ENCODE assay signal across 8 cellular contexts in the genomic region with DNA sequence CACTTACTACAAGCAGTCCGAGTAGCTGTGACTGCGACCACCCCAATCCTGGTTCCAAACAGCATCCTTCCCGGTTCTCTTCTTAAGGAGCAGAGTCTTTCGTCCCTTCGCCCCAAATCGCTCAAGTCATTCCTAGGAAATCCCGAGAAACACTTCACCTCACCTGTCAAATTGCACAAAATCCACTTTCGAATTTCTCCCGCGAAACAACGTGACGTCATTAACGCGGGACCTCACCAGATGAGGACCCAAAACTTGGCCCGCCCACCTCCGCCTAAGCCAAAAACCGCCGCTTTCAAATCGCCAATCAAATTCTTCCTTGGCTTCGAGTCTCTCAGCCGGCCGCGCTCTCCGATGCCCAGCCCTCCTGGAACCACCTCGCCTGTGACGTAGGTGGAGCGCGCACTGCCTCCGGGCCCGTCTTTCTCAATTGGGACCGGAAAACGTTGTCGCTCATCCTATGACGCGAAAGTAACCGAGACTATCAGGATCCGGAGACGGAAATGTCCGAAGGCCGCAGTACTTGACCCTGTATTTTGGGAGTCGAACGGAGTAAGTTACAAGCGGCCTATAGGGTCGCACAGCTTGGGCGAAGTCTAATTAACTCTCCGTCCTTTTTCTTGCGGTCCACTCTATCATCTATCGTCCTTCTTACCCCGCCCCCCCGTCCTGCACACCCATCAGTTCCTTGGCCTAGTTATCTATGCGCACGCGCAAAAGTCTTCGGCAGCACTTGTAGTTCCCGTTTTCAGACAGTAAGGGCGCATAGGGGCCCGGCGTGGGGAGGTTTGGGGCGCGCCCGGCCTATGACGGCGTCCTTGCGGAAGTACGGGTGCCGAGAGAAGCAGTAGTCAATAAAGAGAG. TPM values are rescaled to one million over a fixed set of nuclear protein-coding genes. Genes with fewer than 3 reads are reported as not detected.
DNase-seq lines count a peak whose midpoint lies in the region; ATAC-seq, FAIRE-seq and TF ChIP-seq lines count a peak whose summit lies in the region.

TSS of gene LARP7 (plus strand) at position 456 of the 864 bp plus-strand sequence. CDS start 7,527 bp downstream, outside the sequence.
TSS of gene ZGRF1 (minus strand) at position 222 of the 864 bp plus-strand sequence. CDS start 3,733 bp downstream, outside the sequence.

- TF ChIP-seq CTCF in GM13976 (IDR thresholded peaks at IDR 0.05; ENCODE audit: borderline replicate concordance, control extremely low read depth, extremely low read depth, insufficient read depth, missing control alignments) (peak; percentile 75), prostate gland (IDR thresholded peaks at IDR 0.05) (peak; percentile 91 to 99 (median 97))

- H3K4me1 ChIP-seq in prostate gland (replicated peaks) = peaks cover 7% of the 10 kb centered on the region

- no peaks in the 10 kb centered on the region for H3K27me3 ChIP-seq in prostate gland (replicated peaks; ENCODE audit: insufficient read depth)

- peak within 1 kb of the TSS; percentile 94 to 98 for H3K27ac ChIP-seq in prostate gland

- no peaks in the 10 kb centered on the region for H3K9me3 ChIP-seq in prostate gland

- intact Hi-C loops in T-helper 1 cell treated with Interleukin-12 subunit alpha and Interleukin-12 subunit beta and Interleukin-4 antibody, amounts not matched to agents 30 ng/mL and 1 ng/mL, for 36 hours (cut with micrococcal nuclease) = loop anchor here (1.0 to 10.0 kb wide), 15 partner anchors 69 to 1125 kb away; partner anchors contain the start of genes ALPK1, AP1AR and FAM241A
- intact Hi-C loops in left ventricle myocardium superior (cut with micrococcal nuclease) (no loop called here), prostate gland (cut with DNase I) (loop anchor here (5.0 kb wide), 3 partner anchors 290 to 405 kb away; partner anchors contain the start of gene AP1AR)

- peak; percentile 89 for ATAC-seq in HG02870 (IDR thresholded peaks at IDR 0.05; ENCODE audit: unreplicated experiment)
- peak; percentile 97 for ATAC-seq in left ventricle myocardium superior

- no peaks in the 10 kb centered on the region for H3K36me3 ChIP-seq in prostate gland

- peak; percentile 89 for DNase-seq in GM13976 (ENCODE audit: low spot score)
- peak; percentile 92 for DNase-seq in NCI-H146 treated with DMSO at 0.1 percent for 48 hours (lab: John Stamatoyannopoulos, UW; ENCODE audit: unreplicated experiment)
- peak; percentile 93 to 100 (median 98) for DNase-seq in amygdala (lab: John Stamatoyannopoulos, UW)
- DNase-seq in left ventricle myocardium superior = peak; percentile 99
- DNase-seq in prostate gland (ENCODE audit: low spot score) = peak; percentile 99
- DNase-seq in urothelium cell line (ENCODE audit: low spot score) = peak; percentile 96

- TF ChIP-seq POLR2A in prostate gland (IDR thresholded peaks at IDR 0.05) = peak; percentile 15

- FAIRE-seq in urothelium cell line (lab: Jason Lieb, UNC) = peak; percentile 91

- under 1% methylated on average over 66 of the region's 66 CpGs for WGBS in prostate gland

- peak within 1 kb of the TSS; percentile 43 to 72 for H3K4me3 ChIP-seq in prostate gland

- in situ Hi-C loops in GM13976 (cut with MboI; ENCODE audit: low sequenced_read_pairs, unreplicated experiment) = loop anchor here (25.0 kb wide), 1 partner anchor 300 kb away; no protein-coding TSS in a partner anchor

RNA-seq across cellular contexts. Expression of gene LARP7, which starts in this region (rescaled TPM):
- 45.8 and 46.8 TPM in 2 replicates for total RNA-seq in T-helper 1 cell treated with Interleukin-12 subunit alpha and Interleukin-12 subunit beta and Interleukin-4 antibody, amounts not matched to agents 30 ng/mL and 1 ng/mL, for 36 hours
- total RNA-seq in left ventricle myocardium superior (64.1 TPM), prostate gland (10 to 100 TPM; 26.6 to 35.4 TPM)

RNA-seq across cellular contexts. Expression of gene ZGRF1, which starts in this region (rescaled TPM):
- 27.5 and 29.5 TPM in 2 replicates for total RNA-seq in T-helper 1 cell treated with Interleukin-12 subunit alpha and Interleukin-12 subunit beta and Interleukin-4 antibody, amounts not matched to agents 30 ng/mL and 1 ng/mL, for 36 hours
- total RNA-seq in left ventricle myocardium superior (2.0 TPM), prostate gland (1 to 10 TPM; 2.9 to 8.9 TPM)

Comparison
In these comparisons a context has a peak if more than half of its experiments do, and no peak if none do; other contexts are left out.
1. Peak in every context shown above with its lines: DNase-seq, ATAC-seq, H3K4me3 ChIP-seq and H3K27ac ChIP-seq.